ENCODE assay signal across 8 cellular contexts in genomic region chr2:109760987-109761501, GRCh38. TPM values are rescaled to one million over a fixed set of nuclear protein-coding genes. Genes with fewer than 3 reads are reported as not detected.
A peak's percentile ranks its signal among the peaks of the same experiment; 100 is the strongest.
DNase-seq lines count a peak whose midpoint lies in the region; ATAC-seq and TF ChIP-seq lines count a peak whose summit lies in the region.
"Not testable (repeated sequence)": the region's sequence is repeated elsewhere in the genome, so short reads cannot be mapped to it uniquely, and the experiment has no call there.

No MANE protein-coding gene starts in this region.

- not testable (repeated sequence) for H2BK15ac ChIP-seq in IMR-90 (ENCODE audit: low read depth, low read length)

- intact Hi-C loops in CD8-positive, alpha-beta T cell (cut with DNase I, micrococcal nuclease); IMR-90 (cut with micrococcal nuclease); dorsolateral prefrontal cortex (cut with DNase I); left ventricle myocardium inferior (cut with micrococcal nuclease); mucosa of descending colon (cut with DNase I, micrococcal nuclease); posterior vena cava (cut with DNase I): not testable (repeated sequence)

- not testable (repeated sequence) for H4K91ac ChIP-seq in IMR-90 (ENCODE audit: insufficient read depth, low read depth, low read length)

- H2AK5ac ChIP-seq in IMR-90 (ENCODE audit: low read depth, low read length), result not testable (repeated sequence)

- H2BK120ac ChIP-seq in IMR-90 (ENCODE audit: low read depth, low read length), result not testable (repeated sequence)

- not testable (repeated sequence) for H3K27ac ChIP-seq in CD8-positive, alpha-beta T cell (ENCODE audit: low read depth, low read length); IMR-90 (ENCODE audit: insufficient read depth, low read length); dorsolateral prefrontal cortex; left ventricle myocardium inferior (replicated peaks); thoracic aorta

- H3K27me3 ChIP-seq in CD8-positive, alpha-beta T cell (ENCODE audit: insufficient read depth, low read length); IMR-90 (ENCODE audit: control insufficient read depth, insufficient read depth, low read length); dorsolateral prefrontal cortex; left ventricle myocardium inferior (ENCODE audit: low read depth); thoracic aorta (replicated peaks; ENCODE audit: insufficient read depth): not testable (repeated sequence)

- H3K27ac Mint-ChIP-seq in CD8-positive, alpha-beta T cell, result not testable (repeated sequence)

- WGBS in IMR-90 (ENCODE audit: extremely low coverage in 2 of 2, insufficient read length in 1 of 2), 2 experiments, result no CpG with 5 or more reads among the region's 31 CpGs

- H3K9me3 Mint-ChIP-seq in CD8-positive, alpha-beta T cell; activated T-cell treated with anti-CD3 and anti-CD28 coated beads, Interleukin-2, amount 50 U/mL, for 4 hours: not testable (repeated sequence)

- not testable (repeated sequence) for H3K9me3 ChIP-seq in CD8-positive, alpha-beta T cell (ENCODE audit: low read length); IMR-90 (ENCODE audit: control insufficient read depth, insufficient read depth, low read length); left ventricle myocardium inferior (replicated peaks); mucosa of descending colon; thoracic aorta

- not testable (repeated sequence) for H4K20me1 ChIP-seq in IMR-90 (ENCODE audit: insufficient read depth, low read length)

- not testable (repeated sequence) for H3K4ac ChIP-seq in IMR-90 (ENCODE audit: low read depth, low read length)

- POLR2A ChIA-PET in CD8-positive, alpha-beta T cell (lab: Charles Lee); IMR-90 (lab: Charles Lee; ENCODE audit: unreplicated experiment): not testable (repeated sequence)

- not testable (repeated sequence) for H2BK5ac ChIP-seq in IMR-90 (ENCODE audit: low read depth, low read length, poor library complexity, severe bottlenecking)

- not testable (repeated sequence) for H3K79me1 ChIP-seq in IMR-90 (ENCODE audit: low read depth in 1 of 2, low read length in 2 of 2)

- H3K9ac ChIP-seq in IMR-90 (ENCODE audit: low read depth, low read length), result not testable (repeated sequence)

- H3K4me1 ChIP-seq in CD8-positive, alpha-beta T cell (ENCODE audit: insufficient read depth, low read length); IMR-90 (ENCODE audit: control insufficient read depth, insufficient read depth, low read length); left ventricle myocardium inferior; mucosa of descending colon (ENCODE audit: low read depth); thoracic aorta (ENCODE audit: control insufficient read depth in 1 of 2, low read depth in 2 of 2): not testable (repeated sequence)

- not testable (repeated sequence) for H2BK20ac ChIP-seq in IMR-90 (ENCODE audit: low read depth, low read length)

- H3K4me1 Mint-ChIP-seq in CD8-positive, alpha-beta T cell (ENCODE audit: low read depth); activated T-cell treated with anti-CD3 and anti-CD28 coated beads, Interleukin-2, amount 50 U/mL, for 4 hours (ENCODE audit: low read depth): not testable (repeated sequence)

- not testable (repeated sequence) for H2AFZ ChIP-seq in IMR-90 (replicated peaks; ENCODE audit: low read length, poor library complexity)

- not testable (repeated sequence) for H3K4me3 Mint-ChIP-seq in CD8-positive, alpha-beta T cell; activated T-cell treated with anti-CD3 and anti-CD28 coated beads, Interleukin-2, amount 50 U/mL, for 4 hours

- H3K56ac ChIP-seq in IMR-90 (ENCODE audit: extremely low read depth, insufficient read depth, low read length), result not testable (repeated sequence)

- H3K14ac ChIP-seq in IMR-90 (replicated peaks; ENCODE audit: low read depth, low read length), result not testable (repeated sequence)

- H3K36me3 Mint-ChIP-seq in CD8-positive, alpha-beta T cell; activated T-cell treated with anti-CD3 and anti-CD28 coated beads, Interleukin-2, amount 50 U/mL, for 4 hours (ENCODE audit: insufficient read depth): not testable (repeated sequence)

- not testable (repeated sequence) for H2AK9ac ChIP-seq in IMR-90 (replicated peaks; ENCODE audit: low read depth, low read length, poor library complexity)

- not testable (repeated sequence) for H3K9me1 ChIP-seq in IMR-90 (ENCODE audit: insufficient read depth, low read length)

- not testable (repeated sequence) for H3K4me3 ChIP-seq in CD8-positive, alpha-beta T cell (ENCODE audit: low read depth, low read length); IMR-90 (ENCODE audit: insufficient read depth, low read depth, low read length); mucosa of descending colon
- H3K4me3 ChIP-seq in dorsolateral prefrontal cortex (peak overlapping the region in 37 of 59 donors; percentile 8 to 57 (median 40)), left ventricle myocardium inferior (peak overlapping the region; percentile 36), thoracic aorta (peak overlapping the region; percentile 53)

- not testable (repeated sequence) for BruUV-seq in IMR-90 (replicated peaks; lab: Mats Ljungman, UMichigan)

- H3K23ac ChIP-seq in IMR-90 (ENCODE audit: low read depth, low read length), result not testable (repeated sequence)

- H4K8ac ChIP-seq in IMR-90 (ENCODE audit: low read depth in 2 of 2, low read length in 2 of 2), result not testable (repeated sequence)

- peak; percentile 66 for ATAC-seq in CD8-positive, alpha-beta T cell
- ATAC-seq in IMR-90 (ENCODE audit: low read depth) (peak; percentile 41), mucosa of descending colon (peak; percentile 36)
- peak; percentile 45 to 47 for ATAC-seq in activated T-cell treated with anti-CD3 and anti-CD28 coated beads, Interleukin-2, amount 50 U/mL, for 4 hours
- ATAC-seq in thoracic aorta (ENCODE audit: insufficient number of reproducible peaks, low FRiP score, low read depth), result not testable (repeated sequence)

- not testable (repeated sequence) for TF ChIP-seq RAD21 in IMR-90 (IDR thresholded peaks at IDR 0.05; ENCODE audit: low read length)

- not testable (repeated sequence) for H4K5ac ChIP-seq in IMR-90 (ENCODE audit: low read depth, low read length)

- not testable (repeated sequence) for H3K36me3 ChIP-seq in CD8-positive, alpha-beta T cell (ENCODE audit: insufficient read depth, low read length); IMR-90 (ENCODE audit: control insufficient read depth, insufficient read depth, low read length); left ventricle myocardium inferior; mucosa of descending colon (ENCODE audit: low read depth); thoracic aorta

- dilution Hi-C loops in IMR-90 (cut with HindIII; ENCODE audit: low sequenced_read_pairs, unreplicated experiment), result not testable (repeated sequence)

- CTCF ChIA-PET in CD8-positive, alpha-beta T cell (lab: Charles Lee); IMR-90 (lab: Yijun Ruan, JAX): not testable (repeated sequence)

- in situ Hi-C loops in IMR-90 (cut with MboI; ENCODE audit: low sequenced_read_pairs), result not testable (repeated sequence)

- TF ChIP-seq CTCF in CD8-positive, alpha-beta T cell (IDR thresholded peaks at IDR 0.05); IMR-90 (conservative IDR thresholded peaks at IDR 0.05; ENCODE audit: low read depth, low read length); dorsolateral prefrontal cortex (IDR thresholded peaks at IDR 0.05 in 54 of 56, conservative IDR thresholded peaks at IDR 0.05 in 2 of 56; ENCODE audit: low read depth in 1 of 56, partially characterized antibody in 56 of 56); left ventricle myocardium inferior (IDR thresholded peaks at IDR 0.05; ENCODE audit: borderline replicate concordance); mucosa of descending colon (IDR thresholded peaks at IDR 0.05); thoracic aorta (IDR thresholded peaks at IDR 0.05): not testable (repeated sequence)

- not testable (repeated sequence) for TF ChIP-seq POLR2A in IMR-90 (IDR thresholded peaks at IDR 0.05; ENCODE audit: low read depth, low read length)

- not testable (repeated sequence) for H3K27me3 Mint-ChIP-seq in CD8-positive, alpha-beta T cell (ENCODE audit: low read depth); activated T-cell treated with anti-CD3 and anti-CD28 coated beads, Interleukin-2, amount 50 U/mL, for 4 hours (ENCODE audit: low read depth)

- DNase-seq in CD8-positive, alpha-beta T cell; IMR-90; activated T-cell treated with anti-CD3 and anti-CD28 coated beads, Interleukin-2, amount 50 U/mL, for 4 hours; left ventricle myocardium inferior; mucosa of descending colon; thoracic aorta (ENCODE audit: low spot score): not testable (repeated sequence)
- DNase-seq in dorsolateral prefrontal cortex, result peak in 1 of 10 donors; percentile 3
- peak; percentile 42 for DNase-seq in posterior vena cava (ENCODE audit: low spot score)

- not testable (repeated sequence) for H3K4me2 ChIP-seq in IMR-90 (ENCODE audit: low read depth, low read length)

- H3K18ac ChIP-seq in IMR-90 (ENCODE audit: low read depth, low read length), result not testable (repeated sequence)

RNA-seq across cellular contexts. Expression of gene RGPD5, which starts 33.1 kb away (rescaled TPM):
- total RNA-seq in CD8-positive, alpha-beta T cell, result 100 to 1,000 TPM; 243 to 401 TPM
- total RNA-seq in IMR-90 (2012; rRNA removed), result 14.3 and 21.7 TPM in 2 replicates
- polyA plus RNA-seq in IMR-90 (2012; rRNA removed), result 1.1 and 2.5 TPM in 2 replicates
- 0.58 and 1.1 TPM in 2 replicates for polyA plus RNA-seq in IMR-90 (2012; cell fraction: cytosol; rRNA removed)
- polyA plus RNA-seq in IMR-90 (2012; cell fraction: nucleus; rRNA removed; ENCODE audit: low replicate concordance), result 3.9 and 25.6 TPM in 2 replicates
- 10 to 100 TPM; 27.8 to 42.9 (median 37.5) TPM for total RNA-seq in activated T-cell treated with anti-CD3 and anti-CD28 coated beads, Interleukin-2, amount 50 U/mL, for 4 hours
- total RNA-seq in dorsolateral prefrontal cortex, result 100 to 1,000 TPM in 105 of 120 experiments, 10 to 100 TPM in 15; 68.5 to 258 (median 143) TPM
- 24.7 TPM for total RNA-seq in left ventricle myocardium inferior
- total RNA-seq in mucosa of descending colon, result 10 to 100 TPM; 30.9 to 55.2 (median 50.9) TPM
- 10 to 100 TPM; 53.6 to 81.6 TPM for total RNA-seq in posterior vena cava
- 100 to 1,000 TPM in 1 of 2 donors, 10 to 100 TPM in 1; 85.5 to 133 TPM for total RNA-seq in thoracic aorta
